Comparison of ENCODE assay signal across 8 cellular contexts in genomic region chr4:139301821-139302611, GRCh38. TPM values are rescaled to one million over a fixed set of nuclear protein-coding genes. Genes with fewer than 3 reads are reported as not detected.
A peak's percentile ranks its signal among the peaks of the same experiment; 100 is the strongest.
DNase-seq lines count a peak whose midpoint lies in the region; ATAC-seq and TF ChIP-seq lines count a peak whose summit lies in the region.

TSS of gene NDUFC1 (minus strand) at chr4:139302477. CDS start at chr4:139295798, 6,679 bp downstream.

- peak within 1 kb of the TSS; percentile 93 for H3K4me3 ChIP-seq in A673 (ENCODE audit: low read depth, low read length, poor library complexity, severe bottlenecking)

- peak within 1 kb of the TSS; percentile 95 for H3K27ac ChIP-seq in A673 (ENCODE audit: low read depth, low read length, poor library complexity, severe bottlenecking)

- POLR2A ChIA-PET in A673 (lab: Charles Lee; ENCODE audit: low non-redundant PET), result interaction anchor here (0.5 kb wide), 1 partner anchor 286 kb away, joined by 5 read pairs; no protein-coding TSS in a partner anchor

- H3K9me3 ChIP-seq in A673 (ENCODE audit: low read depth, low read length, poor library complexity, severe bottlenecking), result peaks cover 11% of the 10 kb centered on the region

- BruUV-seq in A673 (replicated peaks; lab: Mats Ljungman, UMichigan), result no TSS peak

- peaks cover 9% of the 10 kb centered on the region for H3K4me1 ChIP-seq in A673 (ENCODE audit: insufficient read depth, low read length, poor library complexity, severe bottlenecking)

- 0 out of 2 replicates have a peak, but pooled peaks have one; percentile 22 for TF ChIP-seq CTCF in A673 (conservative IDR thresholded peaks at IDR 0.05; ENCODE audit: low read depth, low read length)

- CTCF ChIA-PET in A673 (lab: Charles Lee), result no interaction called here

- intact Hi-C loops in A673 (cut with micrococcal nuclease; ENCODE audit: unreplicated experiment), result loop anchor here (2.0 to 5.0 kb wide), 3 partner anchors 125 to 220 kb away; partner anchors contain the start of gene ELF2

- peak; percentile 25 for ATAC-seq in GM18519 (IDR thresholded peaks at IDR 0.05; ENCODE audit: low FRiP score, unreplicated experiment)
- peak; percentile 40 for ATAC-seq in HG03064 (IDR thresholded peaks at IDR 0.05; ENCODE audit: low read depth, unreplicated experiment)

- peaks cover 34% of the 10 kb centered on the region for H3K36me3 ChIP-seq in A673 (ENCODE audit: insufficient read depth, low read length, poor library complexity, severe bottlenecking)

- no peaks in the 10 kb centered on the region for H3K27me3 ChIP-seq in A673 (replicated peaks; ENCODE audit: insufficient read depth, low read depth, low read length, poor library complexity)

- DNase-seq in A673 (ENCODE audit: low spot score) (peak; percentile 67), NCI-H446 treated with DMSO at 0.1 percent for 48 hours (lab: John Stamatoyannopoulos, UW) (peak; percentile 11), ecto neural progenitor cell (ENCODE audit: low spot score) (peak; percentile 69), medulla oblongata (ENCODE audit: extremely low spot score) (peak; percentile 52)
- peak; percentile 52 to 59 for DNase-seq in activated CD4-positive, alpha-beta T cell treated with anti-CD3 and anti-CD28 coated beads, Interleukin-2, amount 50 U/mL, for 4 hours
- peak; percentile 26 to 32 for DNase-seq in stimulated activated CD8-positive, alpha-beta memory T cell treated with anti-CD3 and anti-CD28 coated beads, Interleukin-15, amount 100 ng/mL, for 4 hours (ENCODE audit: low read depth in 2 of 2)

RNA-seq across cellular contexts. Expression of gene NDUFC1, which starts in this region (rescaled TPM):
- total RNA-seq in A673 (2021), result 116 and 117 TPM in 2 replicates

Comparison
In these comparisons a context has a peak if more than half of its experiments do, and no peak if none do; other contexts are left out.
1. Peak in every context shown above with its lines: DNase-seq, ATAC-seq, H3K4me3 ChIP-seq and H3K27ac ChIP-seq.
2. DNase-seq: peak in every context shown above with its lines; median percentile 69 in ecto neural progenitor cell; 67 in A673; 56 in activated CD4-positive, alpha-beta T cell treated with anti-CD3 and anti-CD28 coated beads, Interleukin-2, amount 50 U/mL, for 4 hours; 52 in medulla oblongata; 29 in stimulated activated CD8-positive, alpha-beta memory T cell treated with anti-CD3 and anti-CD28 coated beads, Interleukin-15, amount 100 ng/mL, for 4 hours; 11 in NCI-H446 treated with DMSO at 0.1 percent for 48 hours.